ENCODE assay signal across 8 cellular contexts in genomic region chr10:97333601-97334369, GRCh38. TPM values are rescaled to one million over a fixed set of nuclear protein-coding genes. Genes with fewer than 3 reads are reported as not detected.
DNase-seq lines count a peak whose midpoint lies in the region; ATAC-seq and TF ChIP-seq lines count a peak whose summit lies in the region.

No MANE protein-coding gene starts in this region.

- H2BK15ac ChIP-seq in H9 (ENCODE audit: low read depth, low read length) = no peak overlapping the region

- peaks cover 2 to 3% of the 10 kb centered on the region in 2 experiments; a peak in 1 of 5 replicates for H3K9me3 Mint-ChIP-seq in H9
- no peaks in the 10 kb centered on the region for H3K9me3 Mint-ChIP-seq in activated T-cell treated with anti-CD3 and anti-CD28 coated beads, Interleukin-2, amount 50 U/mL, for 4 hours
- no peaks in the 10 kb centered on the region for H3K9me3 Mint-ChIP-seq in neural crest cell

- no peak overlapping the region for H2BK5ac ChIP-seq in H9 (ENCODE audit: insufficient read length, low read length)

- peak overlapping the region; percentile 72 for H3K14ac ChIP-seq in H9 (ENCODE audit: insufficient read depth, low read length)

- H3K27ac Mint-ChIP-seq in H9 (peak overlapping the region; percentile 78 to 98 (median 92)), neural crest cell (ENCODE audit: unreplicated experiment) (peak overlapping the region; percentile 83)

- ATAC-seq in activated T-cell treated with anti-CD3 and anti-CD28 coated beads, Interleukin-2, amount 50 U/mL, for 4 hours = peak; percentile 39 to 47

- H2BK12ac ChIP-seq in H9 (ENCODE audit: insufficient read length, low read depth, low read length) = no peak overlapping the region

- no peak overlapping the region for H4K5ac ChIP-seq in H9 (ENCODE audit: insufficient read length, low read depth, low read length)

- H3K4me1 Mint-ChIP-seq in H9 = peaks cover 57 to 64% of the 10 kb centered on the region in 2 experiments
- H3K4me1 Mint-ChIP-seq in activated T-cell treated with anti-CD3 and anti-CD28 coated beads, Interleukin-2, amount 50 U/mL, for 4 hours (ENCODE audit: low read depth) = peaks cover 43% of the 10 kb centered on the region
- peaks cover 37% of the 10 kb centered on the region for H3K4me1 Mint-ChIP-seq in neural crest cell

- H3K36me3 Mint-ChIP-seq in H9 (ENCODE audit: insufficient read depth in 1 of 3, low read depth in 3 of 3) = peaks cover 15 to 45% (median 45%) of the 10 kb centered on the region in 3 experiments
- peaks cover 11% of the 10 kb centered on the region for H3K36me3 Mint-ChIP-seq in activated T-cell treated with anti-CD3 and anti-CD28 coated beads, Interleukin-2, amount 50 U/mL, for 4 hours (ENCODE audit: insufficient read depth)
- peaks cover 5% of the 10 kb centered on the region for H3K36me3 Mint-ChIP-seq in neural crest cell (ENCODE audit: low read depth)

- no peak overlapping the region for H2BK20ac ChIP-seq in H9 (ENCODE audit: low read depth, low read length, poor library complexity, severe bottlenecking)

- H4K91ac ChIP-seq in H9 (ENCODE audit: insufficient read length, low read depth, low read length) = no peak overlapping the region

- H2AFZ ChIP-seq in H9 (ENCODE audit: low read length) (no peak overlapping the region), MM.1S (ENCODE audit: low read length) (peak overlapping the region; percentile 69; the same call in 1 of the 2 replicates)

- H3K56ac ChIP-seq in H9 (ENCODE audit: insufficient read length, low read depth, low read length) = no peak overlapping the region

- H3K18ac ChIP-seq in H9 (ENCODE audit: insufficient read length, low read depth, low read length) = peak overlapping the region; percentile 47

- H3K9me3 ChIP-seq in H9 (ENCODE audit: control insufficient read depth, low read depth, low read length) = no peaks in the 10 kb centered on the region
- no peaks in the 10 kb centered on the region for H3K9me3 ChIP-seq in MM.1S (replicated peaks; ENCODE audit: insufficient read depth, low read length)

- peaks cover 11% of the 10 kb centered on the region; the same call in 1 of the 2 replicates for H3K79me2 ChIP-seq in H9 (ENCODE audit: insufficient read depth, low read length)
- peaks cover 10% of the 10 kb centered on the region for H3K79me2 ChIP-seq in MM.1S (ENCODE audit: low read length)

- no peaks in the 10 kb centered on the region for H3K9me2 ChIP-seq in MM.1S (replicated peaks; ENCODE audit: insufficient read depth, low read length)

- H3K79me1 ChIP-seq in H9 (ENCODE audit: insufficient read depth, low read depth, low read length, poor library complexity, severe bottlenecking) = peaks cover 4% of the 10 kb centered on the region

- no peak overlapping the region for H3K23ac ChIP-seq in H9 (ENCODE audit: insufficient read length, low read depth, low read length)

- H3K4me3 ChIP-seq in MM.1S (ENCODE audit: low read length) (peak overlapping the region; percentile 83), fibroblast of the aortic adventitia (ENCODE audit: low read depth, low read length) (peak overlapping the region; percentile 78)

- peak; percentile 51 for DNase-seq in GF-D8 (lab: John Stamatoyannopoulos, UW)
- DNase-seq in H9 = peak; percentile 56
- no peak for DNase-seq in MM.1S
- DNase-seq in activated T-cell treated with anti-CD3 and anti-CD28 coated beads, Interleukin-2, amount 50 U/mL, for 4 hours = peak; percentile 10
- DNase-seq in fibroblast of the aortic adventitia (ENCODE audit: low read depth) = peak; percentile 48
- DNase-seq in neural crest cell (ENCODE audit: low read depth, low spot score) = peak; percentile 34
- no peak for DNase-seq in DMS153 treated with DMSO at 0.1 percent for 48 hours (lab: John Stamatoyannopoulos, UW; ENCODE audit: unreplicated experiment)
- DNase-seq in NCI-H524 treated with DMSO at 0.1 percent for 48 hours (lab: John Stamatoyannopoulos, UW) = no peak

- H3F3A ChIP-seq in MM.1S (ENCODE audit: insufficient read depth, low read length) = 0 out of 2 replicates have a peak, but pooled peaks cover 2% of the 10 kb centered on the region

- H3K27me3 Mint-ChIP-seq in H9 (ENCODE audit: low read depth) (no peaks in the 10 kb centered on the region; the same call in 1 of the 2 replicates), neural crest cell (ENCODE audit: low read depth) (peaks cover 64% of the 10 kb centered on the region)
- no peaks in the 10 kb centered on the region for H3K27me3 Mint-ChIP-seq in activated T-cell treated with anti-CD3 and anti-CD28 coated beads, Interleukin-2, amount 50 U/mL, for 4 hours (ENCODE audit: low read depth)

- H3K4ac ChIP-seq in H9 (ENCODE audit: low read depth, low read length) = no peak overlapping the region; the same call in 1 of the 2 replicates

- H3K4me1 ChIP-seq in H9 (ENCODE audit: insufficient read depth, low read length) (peaks cover 15% of the 10 kb centered on the region), MM.1S (ENCODE audit: low read length) (peaks cover 12% of the 10 kb centered on the region; the same call in 1 of the 2 replicates)

- H3K4me2 ChIP-seq in H9 (ENCODE audit: insufficient read depth, insufficient read length, low read length) (peak overlapping the region; percentile 80), MM.1S (ENCODE audit: low read depth, low read length) (peak overlapping the region; percentile 89)

- H3K36me3 ChIP-seq in MM.1S (replicated peaks; ENCODE audit: insufficient read depth, low read length) = no peaks in the 10 kb centered on the region

- no peak overlapping the region for H2BK120ac ChIP-seq in H9 (ENCODE audit: low read depth, low read length, poor library complexity, severe bottlenecking)

- peak overlapping the region; percentile 95 to 96 for H3K4me3 Mint-ChIP-seq in H9
- peak overlapping the region; percentile 89 for H3K4me3 Mint-ChIP-seq in activated T-cell treated with anti-CD3 and anti-CD28 coated beads, Interleukin-2, amount 50 U/mL, for 4 hours
- H3K4me3 Mint-ChIP-seq in neural crest cell = peak overlapping the region; percentile 94

- no peak overlapping the region for H3T11ph ChIP-seq in H9 (ENCODE audit: low read length)

- no peak for TF ChIP-seq CTCF in H9 (conservative IDR thresholded peaks at IDR 0.05)
- no peak for TF ChIP-seq CTCF in MM.1S (IDR thresholded peaks at IDR 0.05; ENCODE audit: low read length)
- no peak for TF ChIP-seq CTCF in fibroblast of the aortic adventitia (IDR thresholded peaks at IDR 0.05; ENCODE audit: insufficient read depth, low read length)
- TF ChIP-seq CTCF in neural crest cell (conservative IDR thresholded peaks at IDR 0.05) = no peak

- no peak overlapping the region for H2AK5ac ChIP-seq in H9 (ENCODE audit: insufficient read length, low read length)

- H4K20me1 ChIP-seq in H9 (ENCODE audit: control insufficient read depth, insufficient read depth, insufficient read length) (peaks cover 3% of the 10 kb centered on the region), MM.1S (ENCODE audit: insufficient read depth, low read length) (no peaks in the 10 kb centered on the region)

- peak overlapping the region; percentile 60 for H3K9ac ChIP-seq in H9 (ENCODE audit: extremely low read depth, insufficient read length, low read length)
- H3K9ac ChIP-seq in MM.1S (ENCODE audit: low read length) = peak overlapping the region; percentile 90; the same call in 1 of the 2 replicates

- no CpG with 5 or more reads among the region's 89 CpGs for WGBS in H9 (ENCODE audit: extremely low coverage, insufficient read length, low lambda C conversion rate)

- no peak overlapping the region for H4K8ac ChIP-seq in H9 (replicated peaks; ENCODE audit: insufficient read length, low read depth, low read length)

- H3K27me3 ChIP-seq in H9 (ENCODE audit: insufficient read depth, low read length) (no peaks in the 10 kb centered on the region), MM.1S (replicated peaks; ENCODE audit: insufficient read depth, low read length) (peaks cover 29% of the 10 kb centered on the region)

- H3K23me2 ChIP-seq in H9 (ENCODE audit: insufficient read length, low read depth, low read length, poor library complexity, severe bottlenecking) = peaks cover 20% of the 10 kb centered on the region

- H3K27ac ChIP-seq in H9 (ENCODE audit: insufficient read length, low read depth, low read length) (no peak overlapping the region), MM.1S (ENCODE audit: low read length) (no peak overlapping the region)

RNA-seq across cellular contexts. Expression of gene FRAT2, which starts 0.7 kb away (rescaled TPM):
- total RNA-seq in H9 (2021) = 128 and 129 TPM in 2 replicates
- total RNA-seq in activated T-cell treated with anti-CD3 and anti-CD28 coated beads, Interleukin-2, amount 50 U/mL, for 4 hours = 10 to 100 TPM in 2 of 3 donors, 1 to 10 TPM in 1; 9.9 to 11.7 (median 11.4) TPM
- 5.2 and 6.8 TPM in 2 replicates for total RNA-seq in fibroblast of the aortic adventitia (ENCODE audit: low replicate concordance)
- total RNA-seq in neural crest cell = 8.6 and 8.8 TPM in 2 replicates

RNA-seq across cellular contexts. Expression of gene FRAT1, which starts 14.7 kb away (rescaled TPM):
- total RNA-seq in H9 (2021) (7.3 and 8.1 TPM in 2 replicates), fibroblast of the aortic adventitia (ENCODE audit: low replicate concordance) (1.5 and 5.6 TPM in 2 replicates), neural crest cell (1.6 and 2.2 TPM in 2 replicates)
- 1 to 10 TPM; 1.6 to 3.2 (median 2.4) TPM for total RNA-seq in activated T-cell treated with anti-CD3 and anti-CD28 coated beads, Interleukin-2, amount 50 U/mL, for 4 hours

RNA-seq across cellular contexts. Expression of gene ARHGAP19, which starts 41.3 kb away (rescaled TPM):
- total RNA-seq in H9 (2021) (30.5 and 33.2 TPM in 2 replicates), fibroblast of the aortic adventitia (ENCODE audit: low replicate concordance) (9.8 and 10.8 TPM in 2 replicates), neural crest cell (30.3 and 32.1 TPM in 2 replicates)
- 10 to 100 TPM in 2 of 3 donors, 1 to 10 TPM in 1; 9.2 to 14.2 (median 10.6) TPM for total RNA-seq in activated T-cell treated with anti-CD3 and anti-CD28 coated beads, Interleukin-2, amount 50 U/mL, for 4 hours

Comparison
In these comparisons a context has a peak if more than half of its experiments do, and no peak if none do; other contexts are left out.
1. DNase-seq: peak in GF-D8 (single experiment), H9 (single experiment), activated T-cell treated with anti-CD3 and anti-CD28 coated beads, Interleukin-2, amount 50 U/mL, for 4 hours (single experiment), fibroblast of the aortic adventitia (single experiment) and neural crest cell (single experiment); none in MM.1S (single experiment), DMS153 treated with DMSO at 0.1 percent for 48 hours (single experiment) and NCI-H524 treated with DMSO at 0.1 percent for 48 hours (single experiment).
2. RNA of gene FRAT2, which starts 0.7 kb away (total RNA-seq): 128 to 129 TPM in H9; 9.9 to 11.7 TPM in activated T-cell treated with anti-CD3 and anti-CD28 coated beads, Interleukin-2, amount 50 U/mL, for 4 hours, 8.6 to 8.8 TPM in neural crest cell and 5.2 to 6.8 TPM in fibroblast of the aortic adventitia; every median in the first group is over 10 times any median in the second.
3. Peak in every context shown above with its lines, with median percentiles within 50 percentile points of each other: H3K4me3 Mint-ChIP-seq.